12 cellular contexts compared by ENCODE assay signal in genomic region chr6:39821014-39821738, GRCh38. TPM values are rescaled to one million over a fixed set of nuclear protein-coding genes. Genes with fewer than 3 reads are reported as not detected.
DNase-seq lines count a peak whose midpoint lies in the region; ATAC-seq and TF ChIP-seq lines count a peak whose summit lies in the region.
"Had no signal": no experiment of that assay in that cellular context is flagged by ENCODE, and none has a peak within 500 bp of the region (broad histone marks: within the 10 kb centered on the region; RNA-seq: fewer than 3 reads in every experiment).

No MANE protein-coding gene starts in this region.

- no peak for TF ChIP-seq POLR2A in spleen (IDR thresholded peaks at IDR 0.05)

- H3K9me3 ChIP-seq in esophagus (ENCODE audit: control insufficient read depth in 2 of 2, insufficient read depth in 1 of 2, low read depth in 1 of 2, low read length in 1 of 2) (no peaks in the 10 kb centered on the region), spleen (no peaks in the 10 kb centered on the region), BE2C (no peaks in the 10 kb centered on the region)

- H3K79me2 ChIP-seq in mesendoderm (ENCODE audit: control insufficient read depth, insufficient read depth, low read length): no peaks in the 10 kb centered on the region

- WGBS in esophagus, 2 donors: 62 to 72% methylated on average over 5 of the region's 5 CpGs
- no CpG with 5 or more reads among the region's 5 CpGs for WGBS in mesendoderm (ENCODE audit: extremely low coverage, insufficient coverage, low lambda C conversion rate)
- WGBS in spleen, 5 donors: 60 to 78% (median 65%) methylated on average over 5 of the region's 5 CpGs

- H3K9ac ChIP-seq in mesendoderm (ENCODE audit: low read length): no peak overlapping the region

- H4K5ac ChIP-seq in mesendoderm (ENCODE audit: low read length): no peak overlapping the region

- H3K27me3 ChIP-seq in esophagus (ENCODE audit: control insufficient read depth in 1 of 2, insufficient read depth in 2 of 2, low read length in 2 of 2): no peaks in the 10 kb centered on the region
- no peaks in the 10 kb centered on the region for H3K27me3 ChIP-seq in mesendoderm (ENCODE audit: insufficient read depth, low read length, poor library complexity)
- no peaks in the 10 kb centered on the region for H3K27me3 ChIP-seq in spleen (replicated peaks in 1 of 7)
- no peaks in the 10 kb centered on the region for H3K27me3 ChIP-seq in BE2C

- H3K36me3 ChIP-seq in esophagus (ENCODE audit: control insufficient read depth in 2 of 2, insufficient read depth in 2 of 2, low read length in 1 of 2) (no peaks in the 10 kb centered on the region), mesendoderm (ENCODE audit: control insufficient read depth, insufficient read depth, low read length) (no peaks in the 10 kb centered on the region), spleen (no peaks in the 10 kb centered on the region), BE2C (no peaks in the 10 kb centered on the region)

- H3K4me3 ChIP-seq in esophagus (ENCODE audit: low read depth in 1 of 2, low read length in 2 of 2) (no peak overlapping the region), mesendoderm (ENCODE audit: low read length) (no peak overlapping the region), spleen (peak overlapping the region in 4 of 8 donors; percentile 34 to 61 (median 39)), BE2C (ENCODE audit: low read depth, low read length) (no peak overlapping the region)

- no peak for ATAC-seq in HG03457 (IDR thresholded peaks at IDR 0.05; ENCODE audit: unreplicated experiment)
- ATAC-seq: activated CD8-positive, alpha-beta memory T cell treated with anti-CD3 and anti-CD28 coated beads, Interleukin-2, amount 10 ng/mL, durations not matched to agents 7 days and 5 days had no signal

- H3K23ac ChIP-seq in mesendoderm (ENCODE audit: low read length): no peak overlapping the region

- no peaks in the 10 kb centered on the region for H3K79me1 ChIP-seq in mesendoderm (ENCODE audit: low read length)

- H3K27ac ChIP-seq in esophagus (ENCODE audit: low read depth in 2 of 2, low read length in 1 of 2) (peak overlapping the region; percentile 74 to 77), mesendoderm (ENCODE audit: low read depth, low read length) (no peak overlapping the region), spleen (peak overlapping the region; percentile 51 to 94 (median 84))

- no peak for TF ChIP-seq CTCF in spleen (IDR thresholded peaks at IDR 0.05 in 8 of 11, conservative IDR thresholded peaks at IDR 0.05 in 3 of 11)
- TF ChIP-seq CTCF in BE2C (IDR thresholded peaks at IDR 0.05; ENCODE audit: low read depth, low read length): no peak

- H4K8ac ChIP-seq in mesendoderm (ENCODE audit: low read depth, low read length): no peak overlapping the region

- H2BK120ac ChIP-seq in mesendoderm (ENCODE audit: low read depth, low read length): no peak overlapping the region

- H2AK5ac ChIP-seq in mesendoderm (ENCODE audit: low read length): no peak overlapping the region

- no peak overlapping the region for H2BK5ac ChIP-seq in mesendoderm (ENCODE audit: low read length)

- intact Hi-C loops in spleen (cut with DNase I; ENCODE audit: low total_unique reads): no loop called here

- H3K18ac ChIP-seq in mesendoderm (ENCODE audit: low read length): no peak overlapping the region

- no peak overlapping the region for H2BK15ac ChIP-seq in mesendoderm (replicated peaks; ENCODE audit: low read depth)

- H3K4ac ChIP-seq in mesendoderm (ENCODE audit: low read depth, low read length): no peak overlapping the region

- DNase-seq in GM03348 (ENCODE audit: low spot score) (peak; percentile 51), mesendoderm (peak; percentile 71), spleen (no peak), BE2C (no peak), cerebellar cortex (ENCODE audit: low spot score) (no peak)
- no peak for DNase-seq in NK-92 treated with Interleukin-12 subunit alpha and Interleukin-12 subunit beta, amount 100 ng/mL, for 24 hours (lab: John Stamatoyannopoulos, UW)
- DNase-seq: activated CD8-positive, alpha-beta memory T cell treated with anti-CD3 and anti-CD28 coated beads, Interleukin-2, amount 10 ng/mL, durations not matched to agents 7 days and 5 days; activated naive CD8-positive, alpha-beta T cell treated with anti-CD3 and anti-CD28 coated beads for 36 hours; AML-193 had no signal

- H3K4me1 ChIP-seq in esophagus (ENCODE audit: control insufficient read depth in 2 of 2, insufficient read depth in 2 of 2, low read length in 1 of 2): peaks cover 7 to 8% of the 10 kb centered on the region in 2 donors
- H3K4me1 ChIP-seq in mesendoderm (ENCODE audit: control insufficient read depth, low read depth, low read length): peaks cover 4% of the 10 kb centered on the region
- H3K4me1 ChIP-seq in spleen: peaks cover 3 to 90% (median 32%) of the 10 kb centered on the region in 6 donors
- no peaks in the 10 kb centered on the region for H3K4me1 ChIP-seq in BE2C

- no peak overlapping the region for H3K56ac ChIP-seq in mesendoderm (ENCODE audit: low read length)

- H3K4me2 ChIP-seq in mesendoderm (ENCODE audit: low read length): no peak overlapping the region

RNA-seq across cellular contexts. Expression of gene DAAM2, which starts 29.0 kb away (rescaled TPM):
- polyA plus RNA-seq in esophagus (10 to 100 TPM; 10.7 to 11.3 TPM), spleen (10 to 100 TPM in 1 of 3 donors, 1 to 10 TPM in 2; 6.0 to 24.5 (median 7.3) TPM)
- 1.7 TPM for polyA plus RNA-seq in mesendoderm (2013, experiment 1 of 2)
- polyA plus RNA-seq in mesendoderm (2013, experiment 2 of 2): 1.9 TPM
- total RNA-seq in spleen: 100 to 1,000 TPM in 3 of 7 donors, 10 to 100 TPM in 4; 26.0 to 115 (median 95.1) TPM
- polyA plus RNA-seq in BE2C (2012; ENCODE audit: insufficient read depth, insufficient read length, low read depth): not detected
- total RNA-seq: activated CD8-positive, alpha-beta memory T cell treated with anti-CD3 and anti-CD28 coated beads, Interleukin-2, amount 10 ng/mL, durations not matched to agents 7 days and 5 days; activated naive CD8-positive, alpha-beta T cell treated with anti-CD3 and anti-CD28 coated beads for 36 hours; NCI-H460 had no signal

Comparison
In these comparisons a context has a peak if more than half of its experiments do, and no peak if none do; other contexts are left out.
1. DNase-seq: peak in GM03348 (single experiment) and mesendoderm (single experiment); none in spleen (single experiment), BE2C (single experiment), NK-92 treated with Interleukin-12 subunit alpha and Interleukin-12 subunit beta, amount 100 ng/mL, for 24 hours (single experiment) and cerebellar cortex (single experiment).